In genomic region chr13:62305758-62306157, GRCh38 we compare ENCODE assay signal across 14 cellular contexts.
DNase-seq lines count a peak whose midpoint lies in the region; ATAC-seq and TF ChIP-seq lines count a peak whose summit lies in the region.
"Had no signal": no experiment of that assay in that cellular context is flagged by ENCODE, and none has a peak within 500 bp of the region (broad histone marks: within the 10 kb centered on the region; RNA-seq: fewer than 3 reads in every experiment).

No MANE protein-coding gene starts in this region.

- H3K4me1 Mint-ChIP-seq in activated CD4-positive, alpha-beta T cell treated with anti-CD3 and anti-CD28 coated beads, Interleukin-2, amount 10 ng/mL, durations not matched to agents 7 days and 5 days = peaks cover 1% of the 10 kb centered on the region
- H3K4me1 Mint-ChIP-seq in activated naive CD4-positive, alpha-beta T cell treated with anti-CD3 and anti-CD28 coated beads, Interleukin-2, amount 10 ng/mL, durations not matched to agents 7 days and 5 days = no peaks in the 10 kb centered on the region

- no peak overlapping the region for H3K27ac Mint-ChIP-seq in activated CD4-positive, alpha-beta T cell treated with anti-CD3 and anti-CD28 coated beads, Interleukin-2, amount 10 ng/mL, durations not matched to agents 7 days and 5 days
- no peak overlapping the region for H3K27ac Mint-ChIP-seq in activated naive CD4-positive, alpha-beta T cell treated with anti-CD3 and anti-CD28 coated beads, Interleukin-2, amount 10 ng/mL, durations not matched to agents 7 days and 5 days

- CTCF ChIA-PET in activated CD4-positive, alpha-beta T cell treated with anti-CD3 and anti-CD28 coated beads, Interleukin-2, amount 10 ng/mL, durations not matched to agents 7 days and 5 days (lab: Charles Lee) = no interaction called here
- CTCF ChIA-PET in activated naive CD4-positive, alpha-beta T cell treated with anti-CD3 and anti-CD28 coated beads, Interleukin-2, amount 10 ng/mL, durations not matched to agents 7 days and 5 days (lab: Charles Lee) = no interaction called here

- H3K4me3 ChIP-seq in left ventricle myocardium inferior (peak overlapping the region; percentile 12), heart right ventricle (peak overlapping the region in 1 of 10 donors; percentile 8), upper lobe of right lung (peak overlapping the region; percentile 1)
- H3K4me3 ChIP-seq: HAP-1 had no signal

- POLR2A ChIA-PET in activated CD4-positive, alpha-beta T cell treated with anti-CD3 and anti-CD28 coated beads, Interleukin-2, amount 10 ng/mL, durations not matched to agents 7 days and 5 days (lab: Charles Lee) = no interaction called here

- TF ChIP-seq CTCF in left ventricle myocardium inferior (IDR thresholded peaks at IDR 0.05; ENCODE audit: borderline replicate concordance) = no peak
- no peak for TF ChIP-seq CTCF in heart right ventricle (IDR thresholded peaks at IDR 0.05)
- no peak for TF ChIP-seq CTCF in upper lobe of right lung (IDR thresholded peaks at IDR 0.05)

- no peaks in the 10 kb centered on the region for H3K27me3 Mint-ChIP-seq in activated CD4-positive, alpha-beta T cell treated with anti-CD3 and anti-CD28 coated beads, Interleukin-2, amount 10 ng/mL, durations not matched to agents 7 days and 5 days
- no peaks in the 10 kb centered on the region for H3K27me3 Mint-ChIP-seq in activated naive CD4-positive, alpha-beta T cell treated with anti-CD3 and anti-CD28 coated beads, Interleukin-2, amount 10 ng/mL, durations not matched to agents 7 days and 5 days

- H3K36me3 ChIP-seq in left ventricle myocardium inferior (no peaks in the 10 kb centered on the region), heart right ventricle (no peaks in the 10 kb centered on the region), upper lobe of right lung (no peaks in the 10 kb centered on the region)
- H3K36me3 ChIP-seq: HAP-1 had no signal

- DNase-seq in left ventricle myocardium inferior (no peak), heart right ventricle (no peak), upper lobe of right lung (no peak), GF-D8 (lab: John Stamatoyannopoulos, UW) (no peak)
- no peak for DNase-seq in activated CD4-positive, alpha-beta T cell treated with anti-CD3 and anti-CD28 coated beads, Interleukin-2, amount 10 ng/mL, durations not matched to agents 7 days and 5 days
- no peak for DNase-seq in activated naive CD4-positive, alpha-beta T cell treated with anti-CD3 and anti-CD28 coated beads, Interleukin-2, amount 10 ng/mL, durations not matched to agents 7 days and 5 days
- DNase-seq: activated CD4-positive, CD25-positive, alpha-beta regulatory T cell; NCI-H1092; small intestine; stimulated activated naive CD8-positive, alpha-beta T cell treated with anti-CD3 and anti-CD28 coated beads, Interleukin-15, Interleukin-2, amounts not matched to agents 100 U/mL and 50 U/mL, for 24 hours had no signal

- no peak overlapping the region for H3K27ac ChIP-seq in left ventricle myocardium inferior (replicated peaks)
- no peak overlapping the region for H3K27ac ChIP-seq in heart right ventricle
- no peak overlapping the region for H3K27ac ChIP-seq in upper lobe of right lung

- H3K9me3 ChIP-seq in left ventricle myocardium inferior (replicated peaks) (peaks cover 12% of the 10 kb centered on the region), heart right ventricle (peaks cover 0 to 12% (median 0%) of the 10 kb centered on the region in 11 donors), upper lobe of right lung (no peaks in the 10 kb centered on the region)
- H3K9me3 ChIP-seq: HAP-1 had no signal

- no peaks in the 10 kb centered on the region for H3K36me3 Mint-ChIP-seq in activated CD4-positive, alpha-beta T cell treated with anti-CD3 and anti-CD28 coated beads, Interleukin-2, amount 10 ng/mL, durations not matched to agents 7 days and 5 days (ENCODE audit: low read depth)
- H3K36me3 Mint-ChIP-seq in activated naive CD4-positive, alpha-beta T cell treated with anti-CD3 and anti-CD28 coated beads, Interleukin-2, amount 10 ng/mL, durations not matched to agents 7 days and 5 days = no peaks in the 10 kb centered on the region

- no peaks in the 10 kb centered on the region for H3K27me3 ChIP-seq in left ventricle myocardium inferior (ENCODE audit: low read depth)
- H3K27me3 ChIP-seq in heart right ventricle = no peaks in the 10 kb centered on the region
- H3K27me3 ChIP-seq in upper lobe of right lung = no peaks in the 10 kb centered on the region

- no peaks in the 10 kb centered on the region for H3K9me3 Mint-ChIP-seq in activated CD4-positive, alpha-beta T cell treated with anti-CD3 and anti-CD28 coated beads, Interleukin-2, amount 10 ng/mL, durations not matched to agents 7 days and 5 days
- H3K9me3 Mint-ChIP-seq in activated naive CD4-positive, alpha-beta T cell treated with anti-CD3 and anti-CD28 coated beads, Interleukin-2, amount 10 ng/mL, durations not matched to agents 7 days and 5 days = no peaks in the 10 kb centered on the region

- 48 to 71% methylated on average over 3 of the region's 3 CpGs for WGBS in heart right ventricle, 2 donors

- H3K4me3 Mint-ChIP-seq in activated CD4-positive, alpha-beta T cell treated with anti-CD3 and anti-CD28 coated beads, Interleukin-2, amount 10 ng/mL, durations not matched to agents 7 days and 5 days = no peak overlapping the region
- H3K4me3 Mint-ChIP-seq in activated naive CD4-positive, alpha-beta T cell treated with anti-CD3 and anti-CD28 coated beads, Interleukin-2, amount 10 ng/mL, durations not matched to agents 7 days and 5 days = no peak overlapping the region

- H3K4me1 ChIP-seq in left ventricle myocardium inferior (no peaks in the 10 kb centered on the region), heart right ventricle (no peaks in the 10 kb centered on the region), upper lobe of right lung (no peaks in the 10 kb centered on the region)
- H3K4me1 ChIP-seq: HAP-1 had no signal

- ATAC-seq in heart right ventricle (no peak), HG02623 (IDR thresholded peaks at IDR 0.05; ENCODE audit: unreplicated experiment) (peak; percentile 95), HG03457 (IDR thresholded peaks at IDR 0.05; ENCODE audit: unreplicated experiment) (peak; percentile 86), upper lobe of right lung (no peak)
- ATAC-seq: Panc1; stimulated activated naive CD8-positive, alpha-beta T cell treated with anti-CD3 and anti-CD28 coated beads, Interleukin-15, Interleukin-2, amounts not matched to agents 100 U/mL and 50 U/mL, for 24 hours had no signal

- intact Hi-C loops in left ventricle myocardium inferior (cut with micrococcal nuclease) = no loop called here
- intact Hi-C loops in heart right ventricle (cut with DNase I) = no loop called here
- intact Hi-C loops in upper lobe of right lung (cut with DNase I) = no loop called here

Comparison
In these comparisons a context has a peak if more than half of its experiments do, and no peak if none do; other contexts are left out.
1. ATAC-seq: peak in HG02623 (single experiment) and HG03457 (single experiment); none in heart right ventricle (0 of 8) and upper lobe of right lung (single experiment).